In the genomic region with DNA sequence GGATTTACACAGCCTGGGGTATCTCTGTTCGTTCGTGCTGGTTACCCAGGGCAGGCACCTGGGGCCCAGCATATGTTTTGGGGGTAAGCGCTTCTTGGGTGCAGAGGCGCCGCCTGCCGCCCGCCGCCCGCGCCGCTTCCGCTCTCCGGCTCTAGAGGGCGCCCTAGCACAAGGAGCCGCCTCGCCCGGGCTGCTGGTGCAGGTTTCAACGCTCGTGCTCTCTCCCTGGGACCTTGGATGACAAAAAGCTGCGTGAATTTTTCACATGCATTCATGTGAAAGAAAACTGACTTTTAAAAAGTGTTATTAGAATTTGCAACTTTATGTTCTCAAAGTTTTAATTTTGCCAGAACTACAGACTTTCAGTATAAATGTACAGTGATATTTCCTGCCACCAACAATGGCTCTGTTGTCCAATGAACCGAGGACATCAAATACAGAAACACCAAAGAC, we compare ENCODE assay signal across 9 cellular contexts. TPM values are rescaled to one million over a fixed set of nuclear protein-coding genes. Genes with fewer than 3 reads are reported as not detected.
DNase-seq lines count a peak whose midpoint lies in the region; ATAC-seq and TF ChIP-seq lines count a peak whose summit lies in the region.
"Had no signal": no experiment of that assay in that cellular context is flagged by ENCODE, and none has a peak within 500 bp of the region (broad histone marks: within the 10 kb centered on the region; RNA-seq: fewer than 3 reads in every experiment).

No MANE protein-coding gene starts in this region.

- H3K4me1 ChIP-seq in uterus = no peaks in the 10 kb centered on the region

- intact Hi-C loops in posterior vena cava (cut with DNase I) (loop anchor here in 1 of 2 donors (5.0 kb wide), 1 partner anchor 122 kb away; no protein-coding TSS in a partner anchor), uterus (cut with DNase I; ENCODE audit: low total_unique reads) (no loop called here)

- TF ChIP-seq POLR2A in uterus (IDR thresholded peaks at IDR 0.05) = no peak

- H3K27me3 ChIP-seq in uterus = no peaks in the 10 kb centered on the region

- TF ChIP-seq CTCF in uterus (IDR thresholded peaks at IDR 0.05) = peak; percentile 81 to 95 (median 84)

- peak; percentile 82 for ATAC-seq in GM21423 (IDR thresholded peaks at IDR 0.05; ENCODE audit: unreplicated experiment)

- no peaks in the 10 kb centered on the region for H3K9me3 ChIP-seq in uterus

- H3K36me3 ChIP-seq in uterus = no peaks in the 10 kb centered on the region

- DNase-seq in Daoy (ENCODE audit: low read depth) (peak; percentile 51), HT-29 (ENCODE audit: low spot score) (peak; percentile 64), SK-N-DZ (ENCODE audit: low spot score) (peak; percentile 38), globus pallidus (ENCODE audit: low spot score) (peak; percentile 77), posterior vena cava (ENCODE audit: low spot score) (peak; percentile 91), uterus (peak in 1 of 2 donors; percentile 57)
- DNase-seq in activated naive CD4-positive, alpha-beta T cell (lab: John Stamatoyannopoulos, UW) = peak; percentile 59 to 80 (median 72)

- H3K4me3 ChIP-seq in uterus = no peak overlapping the region

- H3K27ac ChIP-seq in uterus = no peak overlapping the region

RNA-seq across cellular contexts. Expression of gene PRR18, which starts 32.5 kb away (rescaled TPM):
- 3.2 TPM in 1 of 2 replicates, not detected in the other for total RNA-seq in Daoy (2014; rRNA removed; shearing (Covaris generic))
- 0.05 TPM in 1 of 2 replicates, not detected in the other for total RNA-seq in HT-29 (2014; rRNA removed; shearing (Covaris generic))
- 0.06 TPM in 1 of 2 replicates, not detected in the other for polyA plus RNA-seq in SK-N-DZ (2014; cell fraction: cytosol; rRNA removed)
- polyA plus RNA-seq in SK-N-DZ (2014; cell fraction: nucleus; rRNA removed) = not detected in 2 replicates
- under 1 TPM in 1 of 2 donors, not detected in 1; 0.95 TPM for total RNA-seq in posterior vena cava
- total RNA-seq in uterus = not detected
- total RNA-seq: glomerular endothelial cell had no signal
